ENCODE assay signal across 22 cellular contexts in the genomic region with DNA sequence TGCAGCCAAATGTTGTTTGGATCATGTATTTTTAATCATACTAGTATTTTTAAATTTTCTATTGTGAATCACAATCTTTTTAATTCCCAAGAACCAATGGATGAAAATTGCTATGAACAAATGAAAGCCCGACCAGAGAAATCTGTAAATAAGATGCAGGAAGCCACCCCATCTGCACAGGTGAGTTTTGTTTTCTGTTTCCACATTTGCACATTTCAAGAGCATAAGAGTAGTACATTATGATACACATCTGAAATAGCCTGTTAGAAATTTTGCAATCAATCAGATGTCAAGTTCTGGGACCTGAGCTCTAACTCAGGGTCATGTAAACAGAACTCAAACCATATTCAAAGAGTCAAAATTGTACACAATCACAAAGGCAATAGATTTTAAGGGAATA. TPM values are rescaled to one million over a fixed set of nuclear protein-coding genes. Genes with fewer than 3 reads are reported as not detected.
DNase-seq lines count a peak whose midpoint lies in the region; ATAC-seq and TF ChIP-seq lines count a peak whose summit lies in the region.
"Had no signal": no experiment of that assay in that cellular context is flagged by ENCODE, and none has a peak within 500 bp of the region (broad histone marks: within the 10 kb centered on the region; RNA-seq: fewer than 3 reads in every experiment).

No MANE protein-coding gene starts in this region.

- H3K4me3 Mint-ChIP-seq in activated CD4-positive, alpha-beta T cell treated with anti-CD3 and anti-CD28 coated beads, Interleukin-2, amount 10 ng/mL, durations not matched to agents 24 days and 14 days: peak overlapping the region; percentile 24
- H3K4me3 Mint-ChIP-seq in activated naive CD4-positive, alpha-beta T cell treated with anti-CD3 and anti-CD28 coated beads, Interleukin-2, amount 50 U/mL, for 24 hours: no peak overlapping the region
- H3K4me3 Mint-ChIP-seq in T-cell: no peak overlapping the region
- peak overlapping the region in 3 of 10 donors; percentile 12 to 50 (median 16) for H3K4me3 Mint-ChIP-seq in naive thymus-derived CD4-positive, alpha-beta T cell
- H3K4me3 Mint-ChIP-seq: B cell, CD14-positive monocyte had no signal

- H3K27ac Mint-ChIP-seq in activated CD4-positive, alpha-beta T cell treated with anti-CD3 and anti-CD28 coated beads, Interleukin-2, amount 10 ng/mL, durations not matched to agents 24 days and 14 days: no peak overlapping the region
- peak overlapping the region; percentile 69 for H3K27ac Mint-ChIP-seq in activated naive CD4-positive, alpha-beta T cell treated with anti-CD3 and anti-CD28 coated beads, Interleukin-2, amount 50 U/mL, for 24 hours
- H3K27ac Mint-ChIP-seq in T-cell: peak overlapping the region; percentile 77 to 84
- H3K27ac Mint-ChIP-seq in naive thymus-derived CD4-positive, alpha-beta T cell: peak overlapping the region in 8 of 9 donors; percentile 33 to 93 (median 73)
- H3K27ac Mint-ChIP-seq: B cell, CD14-positive monocyte had no signal

- H3K27me3 Mint-ChIP-seq in activated CD4-positive, alpha-beta T cell treated with anti-CD3 and anti-CD28 coated beads, Interleukin-2, amount 10 ng/mL, durations not matched to agents 24 days and 14 days: no peaks in the 10 kb centered on the region
- H3K27me3 Mint-ChIP-seq in activated naive CD4-positive, alpha-beta T cell treated with anti-CD3 and anti-CD28 coated beads, Interleukin-2, amount 50 U/mL, for 24 hours: no peaks in the 10 kb centered on the region
- no peaks in the 10 kb centered on the region for H3K27me3 Mint-ChIP-seq in T-cell
- no peaks in the 10 kb centered on the region for H3K27me3 Mint-ChIP-seq in naive thymus-derived CD4-positive, alpha-beta T cell

- CTCF ChIA-PET in T-cell (lab: Charles Lee): interaction anchor here (0.6 to 1.7 kb wide), 5 partner anchors 10 to 31 kb away, joined by 3 to 5 read pairs (median 3); no protein-coding TSS in a partner anchor
- CTCF ChIA-PET in naive thymus-derived CD4-positive, alpha-beta T cell (lab: Charles Lee): interaction anchor here (1.0 kb wide), 1 partner anchor 10 kb away, joined by 3 read pairs; no protein-coding TSS in a partner anchor

- no peak overlapping the region for H3K27ac ChIP-seq in naive thymus-derived CD4-positive, alpha-beta T cell (ENCODE audit: low read depth, low read length)
- H3K27ac ChIP-seq in lower lobe of right lung: no peak overlapping the region

- H3K9me3 ChIP-seq in naive thymus-derived CD4-positive, alpha-beta T cell (ENCODE audit: control insufficient read depth in 2 of 3, low read length in 3 of 3): no peaks in the 10 kb centered on the region
- H3K9me3 ChIP-seq in lower lobe of right lung: no peaks in the 10 kb centered on the region
- H3K9me3 ChIP-seq: Caco-2 had no signal

- intact Hi-C loops in activated CD4-positive, alpha-beta T cell treated with anti-CD3 and anti-CD28 coated beads, Interleukin-2, amount 10 ng/mL, durations not matched to agents 24 days and 14 days (cut with micrococcal nuclease): no loop called here
- intact Hi-C loops in naive thymus-derived CD4-positive, alpha-beta T cell (cut with micrococcal nuclease): no loop called here
- intact Hi-C loops in lower lobe of right lung (cut with DNase I): no loop called here

- H3K9me3 Mint-ChIP-seq in activated CD4-positive, alpha-beta T cell treated with anti-CD3 and anti-CD28 coated beads, Interleukin-2, amount 10 ng/mL, durations not matched to agents 24 days and 14 days: peaks cover 6% of the 10 kb centered on the region
- no peaks in the 10 kb centered on the region for H3K9me3 Mint-ChIP-seq in activated naive CD4-positive, alpha-beta T cell treated with anti-CD3 and anti-CD28 coated beads, Interleukin-2, amount 50 U/mL, for 24 hours
- no peaks in the 10 kb centered on the region for H3K9me3 Mint-ChIP-seq in T-cell
- no peaks in the 10 kb centered on the region for H3K9me3 Mint-ChIP-seq in naive thymus-derived CD4-positive, alpha-beta T cell

- H3K36me3 Mint-ChIP-seq in activated CD4-positive, alpha-beta T cell treated with anti-CD3 and anti-CD28 coated beads, Interleukin-2, amount 10 ng/mL, durations not matched to agents 24 days and 14 days (ENCODE audit: low read depth): peaks cover 64% of the 10 kb centered on the region
- peaks cover 35% of the 10 kb centered on the region for H3K36me3 Mint-ChIP-seq in activated naive CD4-positive, alpha-beta T cell treated with anti-CD3 and anti-CD28 coated beads, Interleukin-2, amount 50 U/mL, for 24 hours
- H3K36me3 Mint-ChIP-seq in T-cell: peaks cover 71% of the 10 kb centered on the region
- H3K36me3 Mint-ChIP-seq in naive thymus-derived CD4-positive, alpha-beta T cell: peaks cover 19 to 70% (median 66%) of the 10 kb centered on the region in 5 donors
- H3K36me3 Mint-ChIP-seq: CD14-positive monocyte had no signal

- H3K4me1 ChIP-seq in naive thymus-derived CD4-positive, alpha-beta T cell (ENCODE audit: control insufficient read depth in 2 of 2, insufficient read depth in 2 of 2, low read length in 2 of 2): peaks cover 16 to 40% of the 10 kb centered on the region in 2 donors
- no peaks in the 10 kb centered on the region for H3K4me1 ChIP-seq in lower lobe of right lung
- H3K4me1 ChIP-seq: Caco-2 had no signal

- POLR2A ChIA-PET in T-cell (lab: Charles Lee): no interaction called here
- POLR2A ChIA-PET in naive thymus-derived CD4-positive, alpha-beta T cell (lab: Charles Lee): interaction anchor here (0.6 to 2.3 kb wide), 6 partner anchors 14 to 42 kb away, joined by 3 to 8 read pairs (median 3); no protein-coding TSS in a partner anchor

- H3K27me3 ChIP-seq in naive thymus-derived CD4-positive, alpha-beta T cell (ENCODE audit: control insufficient read depth in 2 of 2, insufficient read depth in 2 of 2, low read length in 2 of 2): no peaks in the 10 kb centered on the region
- H3K27me3 ChIP-seq in lower lobe of right lung (ENCODE audit: low read depth): no peaks in the 10 kb centered on the region

- DNase-seq in activated CD4-positive, alpha-beta T cell treated with anti-CD3 and anti-CD28 coated beads, Interleukin-2, amount 10 ng/mL, durations not matched to agents 24 days and 14 days: no peak
- no peak for DNase-seq in activated CD4-positive, alpha-beta T cell treated with anti-CD3 and anti-CD28 coated beads, Interleukin-2, amount 50 U/mL, for 1 hour
- DNase-seq in activated naive CD4-positive, alpha-beta T cell treated with anti-CD3 and anti-CD28 coated beads, Interleukin-2, amount 50 U/mL, for 16 hours: no peak
- no peak for DNase-seq in T-cell
- no peak for DNase-seq in naive thymus-derived CD4-positive, alpha-beta T cell
- DNase-seq in lower lobe of right lung: no peak
- no peak for DNase-seq in epidermal melanocyte (ENCODE audit: insufficient read length, low spot score)
- DNase-seq: Caco-2, DND-41, H7, Karpas-422, NCI-H1417, NCI-H1694 treated with DMSO at 0.1 percent for 48 hours, NCI-H2081 treated with DMSO at 0.1 percent for 48 hours, NCI-H446, NCI-H526 had no signal

- peaks cover 19 to 60% (median 29%) of the 10 kb centered on the region in 3 experiments for H3K36me3 ChIP-seq in naive thymus-derived CD4-positive, alpha-beta T cell (ENCODE audit: control insufficient read depth in 2 of 3, insufficient read depth in 3 of 3, low read length in 3 of 3)
- no peaks in the 10 kb centered on the region for H3K36me3 ChIP-seq in lower lobe of right lung

- peaks cover 56% of the 10 kb centered on the region for H3K4me1 Mint-ChIP-seq in activated CD4-positive, alpha-beta T cell treated with anti-CD3 and anti-CD28 coated beads, Interleukin-2, amount 10 ng/mL, durations not matched to agents 24 days and 14 days
- H3K4me1 Mint-ChIP-seq in activated naive CD4-positive, alpha-beta T cell treated with anti-CD3 and anti-CD28 coated beads, Interleukin-2, amount 50 U/mL, for 24 hours: peaks cover 72% of the 10 kb centered on the region
- peaks cover 50 to 74% (median 66%) of the 10 kb centered on the region in 3 donors for H3K4me1 Mint-ChIP-seq in T-cell
- H3K4me1 Mint-ChIP-seq in naive thymus-derived CD4-positive, alpha-beta T cell: peaks cover 25 to 79% (median 72%) of the 10 kb centered on the region in 7 donors
- H3K4me1 Mint-ChIP-seq: B cell, CD14-positive monocyte had no signal

- ATAC-seq in T-cell (replicated peaks in 1 of 4): no peak
- ATAC-seq in naive thymus-derived CD4-positive, alpha-beta T cell: no peak
- ATAC-seq in lower lobe of right lung: no peak
- ATAC-seq: GM12878, Right ventricle myocardium inferior had no signal

- no peak for TF ChIP-seq CTCF in lower lobe of right lung (IDR thresholded peaks at IDR 0.05)

- H3K4me3 ChIP-seq in naive thymus-derived CD4-positive, alpha-beta T cell (ENCODE audit: low read length): no peak overlapping the region
- H3K4me3 ChIP-seq in lower lobe of right lung: no peak overlapping the region
- H3K4me3 ChIP-seq: GM12878 had no signal

RNA-seq across cellular contexts. Expression of a gene that starts 26.5 kb away (rescaled TPM):
- total RNA-seq in activated CD4-positive, alpha-beta T cell treated with anti-CD3 and anti-CD28 coated beads, Interleukin-2, amount 10 ng/mL, durations not matched to agents 24 days and 14 days: 61.0 and 66.6 TPM in 2 replicates
- total RNA-seq in T-cell (100 to 1,000 TPM in 3 of 5 donors, 10 to 100 TPM in 2; 91.3 to 146 (median 113) TPM), lower lobe of right lung (1.3 TPM)
- 100 to 1,000 TPM in 4 of 5 experiments, 10 to 100 TPM in 1; 85.5 to 166 (median 146) TPM for total RNA-seq in naive thymus-derived CD4-positive, alpha-beta T cell
- polyA plus RNA-seq in naive thymus-derived CD4-positive, alpha-beta T cell: 100 to 1,000 TPM; 205 to 326 TPM
- total RNA-seq: B cell, Caco-2, H7, M059J, Right ventricle myocardium inferior had no signal

Comparison
In these comparisons a context has a peak if more than half of its experiments do, and no peak if none do; other contexts are left out.
1. RNA of a gene that starts 26.5 kb away (total RNA-seq): 85.5 to 166 TPM in naive thymus-derived CD4-positive, alpha-beta T cell, 91.3 to 146 TPM in T-cell and 61.0 to 66.6 TPM in activated CD4-positive, alpha-beta T cell treated with anti-CD3 and anti-CD28 coated beads, Interleukin-2, amount 10 ng/mL, durations not matched to agents 24 days and 14 days; 1.3 TPM in lower lobe of right lung (single experiment); every median in the first group is over 10 times any median in the second.